Comparison of ENCODE assay signal across 1 cellular context in the genomic region with DNA sequence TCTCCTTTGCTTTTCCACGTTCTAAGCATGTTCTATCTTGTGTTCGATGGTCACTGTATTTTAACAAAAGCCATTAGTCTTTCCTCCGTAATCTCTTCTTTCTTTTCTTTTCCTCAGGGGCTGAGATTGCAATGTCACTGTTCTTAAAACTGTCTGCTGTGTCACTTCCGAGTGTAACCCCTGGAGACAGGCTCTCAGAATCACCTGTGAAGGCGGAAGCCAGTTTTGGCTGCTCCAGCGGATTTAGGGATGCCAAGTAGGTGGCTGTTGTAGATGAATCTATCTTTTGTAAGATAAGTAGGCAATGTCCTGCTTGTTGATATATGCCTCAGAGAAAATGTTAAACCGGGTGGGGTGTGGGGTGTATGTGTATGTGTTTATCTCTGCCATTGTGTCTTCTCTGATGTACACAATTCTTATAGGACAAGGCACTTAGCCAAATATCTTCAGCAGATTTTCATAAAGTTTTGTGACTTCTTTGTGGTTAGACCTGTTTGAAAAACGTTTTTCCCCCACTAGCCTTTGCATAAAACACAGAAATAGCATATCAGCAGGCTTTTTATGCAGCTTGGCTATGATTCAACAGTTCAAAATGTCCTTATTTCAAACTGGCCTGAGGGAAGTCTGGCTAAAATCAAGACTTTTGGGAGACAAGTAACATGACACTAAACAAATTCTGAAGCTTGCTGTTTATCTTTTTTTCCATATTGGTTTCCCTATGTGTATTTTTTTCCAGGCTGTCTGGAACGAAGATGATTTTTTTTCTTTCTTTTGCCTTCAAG.
TF ChIP-seq lines count a peak whose summit lies in the region.

No MANE protein-coding gene starts in this region.

TF ChIP-seq in GM23338, 12 proteins besides CTCF, POLR2A, EP300 and RAD21 (continued from another document):
- TF ChIP-seq ZNF462 (CRISPR knock-in tag; IDR thresholded peaks at IDR 0.05) (no peak), EZH2phosphoT487 (IDR thresholded peaks at IDR 0.05; ENCODE audit: unreplicated experiment) (no peak)
